ENCODE assay signal across 25 cellular contexts in the genomic region with DNA sequence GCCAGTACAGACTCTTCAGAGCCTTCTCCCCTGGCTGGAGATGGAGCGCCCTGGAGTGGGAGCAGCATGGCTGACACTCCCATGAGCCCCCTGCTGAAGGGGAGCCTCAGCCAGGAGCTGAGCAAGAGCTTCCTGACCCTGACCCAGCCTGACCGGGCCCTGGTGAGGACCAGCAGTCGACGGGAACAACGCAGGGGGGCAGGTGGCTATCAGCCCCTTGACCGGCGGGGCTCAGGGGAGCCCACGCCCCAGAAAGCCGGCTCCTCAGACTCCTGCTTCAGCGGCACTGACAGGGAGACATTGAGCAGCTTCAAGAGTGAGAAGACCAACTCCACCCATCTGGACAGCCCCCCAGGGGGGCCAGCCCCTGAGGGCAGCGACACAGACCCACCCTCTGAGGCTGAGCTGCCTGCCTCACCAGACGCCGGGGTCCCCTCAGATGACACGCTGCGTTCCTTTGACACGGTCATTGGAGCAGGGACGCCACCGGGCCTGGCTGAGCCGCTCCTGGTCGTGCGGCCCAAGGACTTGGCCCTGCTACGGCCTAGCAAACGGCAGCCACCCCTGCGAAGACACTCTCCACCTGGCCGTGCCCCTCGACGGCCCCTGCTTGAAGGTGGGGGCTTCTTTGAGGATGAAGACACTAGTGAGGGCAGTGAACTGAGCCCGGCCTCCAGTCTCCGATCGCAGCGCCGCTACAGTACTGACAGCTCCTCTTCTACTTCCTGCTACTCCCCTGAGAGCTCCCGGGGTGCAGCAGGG. TPM values are rescaled to one million over a fixed set of nuclear protein-coding genes. Genes with fewer than 3 reads are reported as not detected.
A peak's percentile ranks its signal among the peaks of the same experiment; 100 is the strongest.
DNase-seq lines count a peak whose midpoint lies in the region; ATAC-seq and TF ChIP-seq lines count a peak whose summit lies in the region.
"Had no signal": no experiment of that assay in that cellular context is flagged by ENCODE, and none has a peak within 500 bp of the region (broad histone marks: within the 10 kb centered on the region; RNA-seq: fewer than 3 reads in every experiment).

No MANE protein-coding gene starts in this region.

- H3K4me1 ChIP-seq in DND-41 (ENCODE audit: insufficient read depth, low read length) = peaks cover 36% of the 10 kb centered on the region
- H3K4me1 ChIP-seq in colonic mucosa = peaks cover 14% of the 10 kb centered on the region

- peaks cover 76% of the 10 kb centered on the region for H3K79me2 ChIP-seq in DND-41 (ENCODE audit: insufficient read depth, low read length)

- H3K4me2 ChIP-seq in DND-41 (ENCODE audit: insufficient read depth, low read length) = peak overlapping the region; percentile 100; the same call in 1 of the 2 replicates

- no peak overlapping the region for H3K27ac ChIP-seq in DND-41 (ENCODE audit: low read length)
- no peak overlapping the region for H3K27ac ChIP-seq in colonic mucosa
- H3K27ac ChIP-seq: A549, cardiac muscle cell, lower lobe of right lung had no signal

- H3K36me3 Mint-ChIP-seq in activated naive CD4-positive, alpha-beta T cell treated with anti-CD3 and anti-CD28 coated beads for 36 hours (ENCODE audit: low read depth) = peaks cover 21% of the 10 kb centered on the region
- peaks cover 80% of the 10 kb centered on the region for H3K36me3 Mint-ChIP-seq in activated T-helper 17 cell treated with anti-CD3 and anti-CD28 coated beads, Interleukin-2, amount 50 U/mL, for 72 hours (ENCODE audit: low read depth)
- peaks cover 5% of the 10 kb centered on the region for H3K36me3 Mint-ChIP-seq in neural crest cell (ENCODE audit: low read depth)

- no peaks in the 10 kb centered on the region for H3K9me3 ChIP-seq in DND-41 (ENCODE audit: insufficient read depth, low read length, severe bottlenecking)
- no peaks in the 10 kb centered on the region for H3K9me3 ChIP-seq in colonic mucosa
- H3K9me3 ChIP-seq: A549, lower lobe of right lung, mucosa of descending colon, neutrophil had no signal

- H2AFZ ChIP-seq in DND-41 (ENCODE audit: low read depth, low read length) = no peak overlapping the region

- ATAC-seq in DND-41 (ENCODE audit: insufficient read depth, low read depth) = no peak
- no peak for ATAC-seq in activated T-helper 17 cell treated with anti-CD3 and anti-CD28 coated beads, Interleukin-2, amount 50 U/mL, for 72 hours (replicated peaks)
- ATAC-seq in HG02938 (IDR thresholded peaks at IDR 0.05; ENCODE audit: unreplicated experiment) = no peak
- ATAC-seq: A549, lower lobe of right lung, mucosa of descending colon had no signal

- H4K20me1 ChIP-seq in DND-41 (ENCODE audit: insufficient read depth, low read length) = peaks cover 61% of the 10 kb centered on the region

- peak overlapping the region; percentile 24 for H3K27ac Mint-ChIP-seq in activated naive CD4-positive, alpha-beta T cell treated with anti-CD3 and anti-CD28 coated beads for 36 hours
- no peak overlapping the region for H3K27ac Mint-ChIP-seq in activated T-helper 17 cell treated with anti-CD3 and anti-CD28 coated beads, Interleukin-2, amount 50 U/mL, for 72 hours
- H3K27ac Mint-ChIP-seq in neural crest cell (ENCODE audit: unreplicated experiment) = no peak overlapping the region

- DNase-seq in activated naive CD4-positive, alpha-beta T cell treated with anti-CD3 and anti-CD28 coated beads for 36 hours = no peak
- DNase-seq in activated naive CD4-positive, alpha-beta T cell treated with Interleukin-2 at 50 U/mL for 16 hours = no peak
- DNase-seq in DND-41 (no peak), neural crest cell (ENCODE audit: low read depth, low spot score) (no peak), colonic mucosa (no peak)
- DNase-seq in activated CD8-positive, alpha-beta memory T cell treated with anti-CD3 and anti-CD28 coated beads, Interleukin-2, amount 50 U/mL, for 48 hours = no peak
- DNase-seq: activated CD4-positive, alpha-beta T cell treated with anti-CD3 and anti-CD28 coated beads for 48 hours; activated gamma-delta T cell; dermis blood vessel endothelial cell; H7; lower lobe of right lung; mucosa of descending colon; NCI-H1092; NCI-H1930; NCI-H526; substantia nigra; T-helper 2 cell had no signal

- H3K4me3 ChIP-seq in DND-41 (ENCODE audit: low read depth in 1 of 2, low read length in 2 of 2) (no peak overlapping the region), colonic mucosa (no peak overlapping the region)
- H3K4me3 ChIP-seq: A549, cardiac muscle cell, lower lobe of right lung, mucosa of descending colon had no signal

- intact Hi-C loops in activated naive CD4-positive, alpha-beta T cell treated with anti-CD3 and anti-CD28 coated beads for 36 hours (cut with micrococcal nuclease) = no loop called here
- intact Hi-C loops in colonic mucosa (cut with DNase I) = no loop called here

- H3K27me3 ChIP-seq in DND-41 (ENCODE audit: insufficient read depth, low read length, poor library complexity) (no peaks in the 10 kb centered on the region), colonic mucosa (no peaks in the 10 kb centered on the region)
- H3K27me3 ChIP-seq: cardiac muscle cell, neutrophil had no signal

- TF ChIP-seq CTCF in DND-41 (IDR thresholded peaks at IDR 0.05; ENCODE audit: borderline replicate concordance, extremely low read depth, low read length, poor library complexity, severe bottlenecking) (no peak), neural crest cell (conservative IDR thresholded peaks at IDR 0.05) (no peak), colonic mucosa (IDR thresholded peaks at IDR 0.05) (no peak)

- H3K9ac ChIP-seq in DND-41 (ENCODE audit: low read depth, low read length) = no peak overlapping the region; the same call in 1 of the 2 replicates
- H3K9ac ChIP-seq in colonic mucosa (ENCODE audit: low read depth in 2 of 2, low read length in 2 of 2) = no peak overlapping the region

- H3K4me1 Mint-ChIP-seq in activated naive CD4-positive, alpha-beta T cell treated with anti-CD3 and anti-CD28 coated beads for 36 hours (ENCODE audit: low read depth) = peaks cover 29% of the 10 kb centered on the region
- peaks cover 8% of the 10 kb centered on the region for H3K4me1 Mint-ChIP-seq in activated T-helper 17 cell treated with anti-CD3 and anti-CD28 coated beads, Interleukin-2, amount 50 U/mL, for 72 hours
- peaks cover 17% of the 10 kb centered on the region for H3K4me1 Mint-ChIP-seq in neural crest cell

- no peaks in the 10 kb centered on the region for H3K27me3 Mint-ChIP-seq in activated naive CD4-positive, alpha-beta T cell treated with anti-CD3 and anti-CD28 coated beads for 36 hours (ENCODE audit: low read depth)
- no peaks in the 10 kb centered on the region for H3K27me3 Mint-ChIP-seq in activated T-helper 17 cell treated with anti-CD3 and anti-CD28 coated beads, Interleukin-2, amount 50 U/mL, for 72 hours
- H3K27me3 Mint-ChIP-seq in neural crest cell (ENCODE audit: low read depth) = no peaks in the 10 kb centered on the region
- H3K27me3 Mint-ChIP-seq: progenitor cell of endocrine pancreas had no signal

- CTCF ChIA-PET in activated naive CD4-positive, alpha-beta T cell treated with anti-CD3 and anti-CD28 coated beads for 36 hours (lab: Charles Lee) = no interaction called here

- H3K9me3 Mint-ChIP-seq in activated naive CD4-positive, alpha-beta T cell treated with anti-CD3 and anti-CD28 coated beads for 36 hours = no peaks in the 10 kb centered on the region
- no peaks in the 10 kb centered on the region for H3K9me3 Mint-ChIP-seq in activated T-helper 17 cell treated with anti-CD3 and anti-CD28 coated beads, Interleukin-2, amount 50 U/mL, for 72 hours
- no peaks in the 10 kb centered on the region for H3K9me3 Mint-ChIP-seq in neural crest cell

- H3K36me3 ChIP-seq in DND-41 (ENCODE audit: insufficient read depth, low read length) = peaks cover 69% of the 10 kb centered on the region
- H3K36me3 ChIP-seq in colonic mucosa = peaks cover 14% of the 10 kb centered on the region

- H3K4me3 Mint-ChIP-seq in activated naive CD4-positive, alpha-beta T cell treated with anti-CD3 and anti-CD28 coated beads for 36 hours = no peak overlapping the region
- H3K4me3 Mint-ChIP-seq in activated T-helper 17 cell treated with anti-CD3 and anti-CD28 coated beads, Interleukin-2, amount 50 U/mL, for 72 hours = peak overlapping the region; percentile 96
- peak overlapping the region; percentile 41 for H3K4me3 Mint-ChIP-seq in neural crest cell

RNA-seq across cellular contexts. Expression of a gene that starts 2.6 kb away (rescaled TPM):
- 10 to 100 TPM; 21.6 to 24.7 TPM for total RNA-seq in activated naive CD4-positive, alpha-beta T cell treated with anti-CD3 and anti-CD28 coated beads for 36 hours
- total RNA-seq in activated T-helper 17 cell treated with anti-CD3 and anti-CD28 coated beads, Interleukin-2, amount 50 U/mL, for 72 hours = 10 to 100 TPM; 20.8 to 39.1 TPM
- total RNA-seq in neural crest cell (58.2 and 58.9 TPM in 2 replicates), colonic mucosa (10 to 100 TPM; 41.5 to 72.4 TPM)

RNA-seq across cellular contexts. Expression of a gene that starts 4.2 kb away (rescaled TPM):
- total RNA-seq in activated naive CD4-positive, alpha-beta T cell treated with anti-CD3 and anti-CD28 coated beads for 36 hours = 10 to 100 TPM; 28.9 to 32.7 TPM
- 10 to 100 TPM; 64.9 to 83.2 TPM for total RNA-seq in activated T-helper 17 cell treated with anti-CD3 and anti-CD28 coated beads, Interleukin-2, amount 50 U/mL, for 72 hours
- 88.3 and 94.0 TPM in 2 replicates for total RNA-seq in neural crest cell
- 100 to 1,000 TPM in 1 of 2 donors, 10 to 100 TPM in 1; 92.7 to 102 TPM for total RNA-seq in colonic mucosa

RNA-seq across cellular contexts. Expression of a gene that starts 19.7 kb away (rescaled TPM):
- total RNA-seq in activated naive CD4-positive, alpha-beta T cell treated with anti-CD3 and anti-CD28 coated beads for 36 hours = 100 to 1,000 TPM; 146 to 150 TPM
- 100 to 1,000 TPM; 135 to 144 TPM for total RNA-seq in activated T-helper 17 cell treated with anti-CD3 and anti-CD28 coated beads, Interleukin-2, amount 50 U/mL, for 72 hours
- 17.5 and 23.6 TPM in 2 replicates for total RNA-seq in neural crest cell
- 10 to 100 TPM; 21.0 to 33.0 TPM for total RNA-seq in colonic mucosa

RNA-seq across cellular contexts. Expression of a gene that starts 22.6 kb away (rescaled TPM):
- under 1 TPM in 1 of 2 experiments, not detected in 1; 0.35 TPM for total RNA-seq in activated naive CD4-positive, alpha-beta T cell treated with anti-CD3 and anti-CD28 coated beads for 36 hours
- under 1 TPM; 0.52 to 0.79 TPM for total RNA-seq in activated T-helper 17 cell treated with anti-CD3 and anti-CD28 coated beads, Interleukin-2, amount 50 U/mL, for 72 hours
- total RNA-seq in neural crest cell (1.0 and 1.1 TPM in 2 replicates), colonic mucosa (under 1 TPM; 0.40 to 0.69 TPM)
- total RNA-seq: cardiac muscle cell, Daoy, H7, RPMI7951 had no signal

RNA-seq across cellular contexts. Expression of a gene that starts 42.3 kb away (rescaled TPM):
- total RNA-seq in activated naive CD4-positive, alpha-beta T cell treated with anti-CD3 and anti-CD28 coated beads for 36 hours = 10 to 100 TPM; 51.9 to 54.6 TPM
- 100 to 1,000 TPM; 126 to 167 TPM for total RNA-seq in activated T-helper 17 cell treated with anti-CD3 and anti-CD28 coated beads, Interleukin-2, amount 50 U/mL, for 72 hours
- total RNA-seq in neural crest cell = 13.6 and 15.3 TPM in 2 replicates
- 10 to 100 TPM; 58.5 to 78.5 TPM for total RNA-seq in colonic mucosa
